In genomic region chr12:1117970-1118563, GRCh38 we compare ENCODE assay signal across 8 cellular contexts.
DNase-seq lines count a peak whose midpoint lies in the region; ATAC-seq and TF ChIP-seq lines count a peak whose summit lies in the region.

No MANE protein-coding gene starts in this region.

- in situ Hi-C loops in Panc1 (cut with HindIII; ENCODE audit: low pct_unique_long_range_greater_than_20kb, low sequenced_read_pairs), result no loop called here

- TF ChIP-seq CTCF in Calu3 (IDR thresholded peaks at IDR 0.05; ENCODE audit: unreplicated experiment), result peak; percentile 87
- TF ChIP-seq CTCF in LNCaP clone FGC (IDR thresholded peaks at IDR 0.05; ENCODE audit: control insufficient read depth, extremely low read depth, insufficient read depth), result peak; percentile 96
- TF ChIP-seq CTCF in Panc1 (IDR thresholded peaks at IDR 0.05), result peak; percentile 87
- peak; percentile 84 to 86 for TF ChIP-seq CTCF in suprapubic skin (IDR thresholded peaks at IDR 0.05)

- H3K4me1 ChIP-seq in Panc1 (ENCODE audit: control insufficient read depth, insufficient read depth, low read length) (peaks cover 7% of the 10 kb centered on the region), suprapubic skin (peaks cover 9% of the 10 kb centered on the region)

- no peak for TF ChIP-seq POLR2A in suprapubic skin (IDR thresholded peaks at IDR 0.05)

- peak; percentile 56; the same call in 1 of the 2 replicates for ATAC-seq in Panc1
- ATAC-seq in activated T-cell treated with anti-CD3 and anti-CD28 coated beads, Interleukin-2, amount 50 U/mL, for 72 hours (replicated peaks in 1 of 2), result peak in 1 of 2 donors; percentile 30
- no peak for ATAC-seq in GM19324 (IDR thresholded peaks at IDR 0.05; ENCODE audit: low FRiP score, unreplicated experiment)

- H3K36me3 ChIP-seq in Panc1 (ENCODE audit: control insufficient read depth, insufficient read depth, low read length) (no peaks in the 10 kb centered on the region; the same call in 1 of the 2 replicates), suprapubic skin (no peaks in the 10 kb centered on the region)

- H3K9me3 Mint-ChIP-seq in Calu3 (ENCODE audit: low read depth, unreplicated experiment), result no peaks in the 10 kb centered on the region
- H3K9me3 Mint-ChIP-seq in activated T-cell treated with anti-CD3 and anti-CD28 coated beads, Interleukin-2, amount 50 U/mL, for 72 hours, result no peaks in the 10 kb centered on the region

- no peak overlapping the region for H3K27ac Mint-ChIP-seq in Calu3 (ENCODE audit: unreplicated experiment)
- no peak overlapping the region for H3K27ac Mint-ChIP-seq in activated T-cell treated with anti-CD3 and anti-CD28 coated beads, Interleukin-2, amount 50 U/mL, for 72 hours

- WGBS in suprapubic skin, result 27% methylated on average over 5 of the region's 5 CpGs

- DNase-seq in Calu3 (peak; percentile 67), LNCaP clone FGC (ENCODE audit: low read depth) (peak; percentile 69), Panc1 (ENCODE audit: low read depth, low spot score) (peak; percentile 35), fibroblast of the conjunctiva (ENCODE audit: low read depth) (peak; percentile 73), non-pigmented ciliary epithelial cell (ENCODE audit: low read depth) (peak; percentile 40), suprapubic skin (ENCODE audit: low spot score in 2 of 2) (peak; percentile 73 to 85)
- DNase-seq in activated T-cell treated with anti-CD3 and anti-CD28 coated beads, Interleukin-2, amount 50 U/mL, for 72 hours, result peak; percentile 70 to 72

- H3K4me3 Mint-ChIP-seq in Calu3 (ENCODE audit: low read depth, unreplicated experiment), result no peak overlapping the region
- H3K4me3 Mint-ChIP-seq in activated T-cell treated with anti-CD3 and anti-CD28 coated beads, Interleukin-2, amount 50 U/mL, for 72 hours, result no peak overlapping the region

- H3K27me3 ChIP-seq in Panc1 (ENCODE audit: control insufficient read depth, insufficient read depth, low read length), result no peaks in the 10 kb centered on the region
- H3K27me3 ChIP-seq in suprapubic skin, result no peaks in the 10 kb centered on the region

- CTCF ChIA-PET in Calu3 (lab: Charles Lee) (interaction anchor here (0.5 to 2.7 kb wide), 27 partner anchors 10 to 822 kb away, joined by 3 to 55 read pairs (median 4); no protein-coding TSS in a partner anchor), Panc1 (lab: Charles Lee) (interaction anchor here (0.5 to 1.5 kb wide), 14 partner anchors 15 to 517 kb away, joined by 3 to 31 read pairs (median 3); no protein-coding TSS in a partner anchor)

- intact Hi-C loops in Calu3 (cut with micrococcal nuclease; ENCODE audit: unreplicated experiment), result loop anchor here (1.0 to 10.0 kb wide), 5 partner anchors 99 to 465 kb away; no protein-coding TSS in a partner anchor
- intact Hi-C loops in Panc1 (cut with micrococcal nuclease; ENCODE audit: unreplicated experiment), result loop anchor here (5.0 kb wide), 1 partner anchor 464 kb away; no protein-coding TSS in a partner anchor

- no peaks in the 10 kb centered on the region for H3K27me3 Mint-ChIP-seq in Calu3 (ENCODE audit: unreplicated experiment)
- no peaks in the 10 kb centered on the region for H3K27me3 Mint-ChIP-seq in activated T-cell treated with anti-CD3 and anti-CD28 coated beads, Interleukin-2, amount 50 U/mL, for 72 hours (ENCODE audit: low read depth)

- peaks cover 9% of the 10 kb centered on the region for H3K4me1 Mint-ChIP-seq in Calu3 (ENCODE audit: low read depth, unreplicated experiment)
- H3K4me1 Mint-ChIP-seq in activated T-cell treated with anti-CD3 and anti-CD28 coated beads, Interleukin-2, amount 50 U/mL, for 72 hours (ENCODE audit: low read depth), result peaks cover 30% of the 10 kb centered on the region

- POLR2A ChIA-PET in Panc1 (lab: Charles Lee), result interaction anchor here (0.7 kb wide), 1 partner anchor 474 kb away, joined by 5 read pairs; no protein-coding TSS in a partner anchor

- H3K27ac ChIP-seq in Panc1 (ENCODE audit: low read length) (no peak overlapping the region; the same call in 1 of the 2 replicates), suprapubic skin (no peak overlapping the region)

- no peaks in the 10 kb centered on the region for H3K36me3 Mint-ChIP-seq in Calu3 (ENCODE audit: insufficient read depth, unreplicated experiment)
- peaks cover 0 to 2% of the 10 kb centered on the region in 2 donors for H3K36me3 Mint-ChIP-seq in activated T-cell treated with anti-CD3 and anti-CD28 coated beads, Interleukin-2, amount 50 U/mL, for 72 hours (ENCODE audit: insufficient read depth in 2 of 2)

- H3K9me3 ChIP-seq in Panc1 (ENCODE audit: control insufficient read depth, insufficient read depth, low read depth, low read length) (no peaks in the 10 kb centered on the region), suprapubic skin (no peaks in the 10 kb centered on the region)

- BruUV-seq in Calu3 (replicated peaks; lab: Mats Ljungman, UMichigan) (no TSS peak), Panc1 (replicated peaks; lab: Mats Ljungman, UMichigan) (no TSS peak)

- H3K4me3 ChIP-seq in LNCaP clone FGC (ENCODE audit: low read depth, low read length), result no peak overlapping the region
- no peak overlapping the region for H3K4me3 ChIP-seq in Panc1 (ENCODE audit: low read depth in 2 of 2, low read length in 2 of 2)
- no peak overlapping the region for H3K4me3 ChIP-seq in suprapubic skin

- no peak for TF ChIP-seq EP300 in suprapubic skin (IDR thresholded peaks at IDR 0.05)
